Comparison of ENCODE assay signal across 9 cellular contexts in the genomic region with DNA sequence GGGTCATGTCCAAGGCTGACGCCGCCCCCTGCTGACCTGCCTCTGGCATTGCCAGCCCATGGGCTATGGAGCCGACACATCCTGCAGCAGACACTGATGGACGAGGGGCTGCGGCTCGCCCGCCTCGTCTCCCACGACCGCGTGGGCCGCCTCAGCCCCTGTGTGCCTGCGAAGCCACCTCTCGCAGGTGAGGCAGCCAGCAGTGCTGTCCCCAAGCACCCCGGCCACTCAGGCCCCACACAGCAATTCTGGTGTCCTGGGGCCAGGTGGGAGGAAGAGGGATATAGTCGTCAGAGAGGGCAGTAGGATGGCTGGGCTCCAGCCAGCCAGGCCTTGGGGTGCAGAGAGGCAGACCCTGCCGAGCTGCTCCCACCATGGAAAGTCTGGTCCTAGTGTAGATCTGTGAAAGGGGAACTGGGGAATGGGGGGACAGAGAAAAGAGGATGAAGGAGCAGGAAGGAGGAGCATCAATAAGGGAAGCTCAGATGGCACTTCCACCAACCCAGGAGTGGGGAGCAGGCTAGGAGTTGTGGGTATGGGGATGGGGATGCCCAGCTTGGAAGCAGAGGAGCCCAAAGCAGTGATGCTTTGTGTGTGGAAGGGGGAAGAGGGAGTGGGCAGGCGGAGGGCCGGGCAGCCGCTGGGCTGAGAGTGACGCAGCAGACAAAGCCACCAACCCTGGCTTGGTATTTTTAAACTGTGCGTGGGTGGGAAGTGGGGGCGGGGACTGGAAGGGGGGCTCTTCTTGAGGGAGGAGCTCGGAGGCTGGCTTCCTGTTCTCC. TPM values are rescaled to one million over a fixed set of nuclear protein-coding genes. Genes with fewer than 3 reads are reported as not detected.
A peak's percentile ranks its signal among the peaks of the same experiment; 100 is the strongest.
DNase-seq lines count a peak whose midpoint lies in the region; ATAC-seq and TF ChIP-seq lines count a peak whose summit lies in the region.
"Had no signal": no experiment of that assay in that cellular context is flagged by ENCODE, and none has a peak within 500 bp of the region (broad histone marks: within the 10 kb centered on the region; RNA-seq: fewer than 3 reads in every experiment).

No MANE protein-coding gene starts in this region.

- peak overlapping the region; percentile 75 for H3K4me3 Mint-ChIP-seq in activated B cell treated with CpG ODN at 0.5 μM for 24 hours

- H3K27me3 Mint-ChIP-seq in activated B cell treated with CpG ODN at 0.5 μM for 24 hours = no peaks in the 10 kb centered on the region

- H3K27ac ChIP-seq in HUES6 (ENCODE audit: low read depth, low read length) (peak overlapping the region; percentile 24; the same call in 1 of the 2 replicates), cingulate gyrus (ENCODE audit: low read depth, low read length) (peak overlapping the region; percentile 72), lower lobe of right lung (peak overlapping the region; percentile 53)

- H3K9me3 Mint-ChIP-seq in activated B cell treated with CpG ODN at 0.5 μM for 24 hours = no peaks in the 10 kb centered on the region

- no peaks in the 10 kb centered on the region for H3K9me3 ChIP-seq in HUES6 (ENCODE audit: control insufficient read depth, insufficient read depth, low read depth, low read length)
- H3K9me3 ChIP-seq in lower lobe of right lung = no peaks in the 10 kb centered on the region

- TF ChIP-seq CTCF in activated B cell treated with CpG ODN at 0.5 μM for 24 hours (IDR thresholded peaks at IDR 0.05) (no peak), lower lobe of right lung (IDR thresholded peaks at IDR 0.05) (peak; percentile 57)

- intact Hi-C loops in activated B cell treated with CpG ODN at 0.5 μM for 24 hours (cut with micrococcal nuclease) = loop anchor here (1.0 to 2.0 kb wide), 3 partner anchors 15 to 24 kb away; a partner anchor contains a TSS
- intact Hi-C loops in lower lobe of right lung (cut with DNase I) = no loop called here

- CTCF ChIA-PET in activated B cell treated with CpG ODN at 0.5 μM for 24 hours (lab: Charles Lee) = interaction anchor here (0.8 to 10.6 kb wide), 6 partner anchors 14 to 92 kb away, joined by 3 to 102 read pairs (median 6); a partner anchor contains a TSS

- peak overlapping the region; percentile 91 for H3K27ac Mint-ChIP-seq in activated B cell treated with CpG ODN at 0.5 μM for 24 hours

- H3K4me1 ChIP-seq in HUES6 (ENCODE audit: control insufficient read depth, insufficient read depth, low read length) = peaks cover 28% of the 10 kb centered on the region
- H3K4me1 ChIP-seq in lower lobe of right lung = peaks cover 47% of the 10 kb centered on the region

- ATAC-seq in activated B cell treated with CpG ODN at 0.5 μM for 24 hours (ENCODE audit: low read depth) = peak; percentile 63
- ATAC-seq in lower lobe of right lung = peak; percentile 25 to 36
- no peak for ATAC-seq in HG03175 (IDR thresholded peaks at IDR 0.05; ENCODE audit: unreplicated experiment)

- no peaks in the 10 kb centered on the region for H3K27me3 ChIP-seq in HUES6 (ENCODE audit: control insufficient read depth, insufficient read depth, low read length)
- H3K27me3 ChIP-seq in lower lobe of right lung (ENCODE audit: low read depth) = no peaks in the 10 kb centered on the region

- H3K4me1 Mint-ChIP-seq in activated B cell treated with CpG ODN at 0.5 μM for 24 hours = peaks cover 68% of the 10 kb centered on the region

- H3K36me3 Mint-ChIP-seq in activated B cell treated with CpG ODN at 0.5 μM for 24 hours (ENCODE audit: low read depth) = peaks cover 69% of the 10 kb centered on the region

- POLR2A ChIA-PET in activated B cell treated with CpG ODN at 0.5 μM for 24 hours (lab: Charles Lee) = interaction anchor here (0.7 to 16.5 kb wide), 5 partner anchors 9 to 34 kb away, joined by 3 to 692 read pairs (median 4); a partner anchor contains a TSS

- peak overlapping the region; percentile 23; the same call in 1 of the 2 replicates for H3K4me3 ChIP-seq in HUES6 (ENCODE audit: low read depth, low read length)
- H3K4me3 ChIP-seq in lower lobe of right lung = no peak overlapping the region

- H3K36me3 ChIP-seq in HUES6 (ENCODE audit: control insufficient read depth, insufficient read depth, low read length) = peaks cover 66% of the 10 kb centered on the region
- H3K36me3 ChIP-seq in lower lobe of right lung = peaks cover 76% of the 10 kb centered on the region

- H3K9ac ChIP-seq in HUES6 (ENCODE audit: low read length) = peak overlapping the region; percentile 51

- DNase-seq in GDM1 (lab: John Stamatoyannopoulos, UW) = peak; percentile 38
- DNase-seq in activated B cell treated with CpG ODN at 0.5 μM for 24 hours = peak; percentile 49
- DNase-seq in lower lobe of right lung = peak; percentile 73
- DNase-seq in stimulated activated CD8-positive, alpha-beta memory T cell treated with anti-CD3 and anti-CD28 coated beads, Interleukin-15, amount 100 ng/mL, for 4 hours (ENCODE audit: low read depth in 2 of 2) = peak; percentile 66 to 76
- no peak for DNase-seq in cortex of kidney (lab: John Stamatoyannopoulos, UW)

RNA-seq across cellular contexts. Expression of a gene that starts 4.7 kb away (rescaled TPM):
- total RNA-seq in activated B cell treated with CpG ODN at 0.5 μM for 24 hours (20.4 and 22.1 TPM in 2 replicates), lower lobe of right lung (28.9 TPM)

RNA-seq across cellular contexts. Expression of a gene that starts 15.0 kb away (rescaled TPM):
- 23.0 and 27.6 TPM in 2 replicates for total RNA-seq in activated B cell treated with CpG ODN at 0.5 μM for 24 hours
- total RNA-seq in lower lobe of right lung = 19.1 TPM

RNA-seq across cellular contexts. Expression of a gene that starts 17.6 kb away (rescaled TPM):
- 635 and 745 TPM in 2 replicates for total RNA-seq in activated B cell treated with CpG ODN at 0.5 μM for 24 hours
- 269 TPM for total RNA-seq in lower lobe of right lung

RNA-seq across cellular contexts. Expression of a gene that starts 34.7 kb away (rescaled TPM):
- total RNA-seq in activated B cell treated with CpG ODN at 0.5 μM for 24 hours (0.56 and 0.95 TPM in 2 replicates), lower lobe of right lung (404 TPM)

RNA-seq across cellular contexts. Expression of a gene that starts 43.7 kb away (rescaled TPM):
- total RNA-seq in activated B cell treated with CpG ODN at 0.5 μM for 24 hours = 0.39 and 0.71 TPM in 2 replicates
- total RNA-seq in lower lobe of right lung = 2.9 TPM
- total RNA-seq: glomerular endothelial cell had no signal
